ENCODE assay signal across 8 cellular contexts in the genomic region with DNA sequence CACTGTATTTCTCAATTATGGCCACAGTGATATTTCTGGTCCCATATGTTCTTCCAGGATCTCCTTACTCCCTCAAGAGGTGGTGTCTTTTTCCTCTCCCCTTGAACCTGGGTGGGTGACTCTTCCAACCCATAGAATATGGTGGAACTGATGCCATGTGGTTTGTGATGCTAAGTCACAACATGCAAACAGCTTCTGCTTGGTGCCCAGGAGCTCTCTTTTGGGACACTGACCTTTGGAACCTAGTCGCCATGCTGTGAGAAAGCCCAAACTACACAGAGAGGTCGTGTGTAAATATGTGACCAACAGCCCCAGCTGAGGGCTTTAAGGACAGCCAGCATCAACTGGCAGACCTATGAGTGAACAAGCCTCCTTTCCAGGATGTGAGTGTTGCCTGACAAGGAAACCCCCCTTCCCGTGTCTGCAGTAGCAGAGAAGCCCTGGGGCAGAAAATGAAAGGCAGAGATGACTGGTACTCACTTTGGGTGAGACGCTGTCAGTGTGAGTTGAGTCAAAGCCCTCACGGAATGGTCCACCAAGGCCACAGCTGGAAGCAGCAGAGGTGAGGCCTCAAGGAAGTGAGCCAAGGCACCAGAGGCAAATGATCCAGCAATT.
DNase-seq lines count a peak whose midpoint lies in the region; ATAC-seq and TF ChIP-seq lines count a peak whose summit lies in the region.

No MANE protein-coding gene starts in this region.

- peak overlapping the region; percentile 72 for H3K27ac Mint-ChIP-seq in activated CD4-positive, alpha-beta memory T cell treated with anti-CD3 and anti-CD28 coated beads, Interleukin-2, amount 10 ng/mL, durations not matched to agents 7 days and 5 days

- H3K36me3 ChIP-seq in psoas muscle (ENCODE audit: insufficient read depth in 1 of 2, low read depth in 1 of 2) = no peaks in the 10 kb centered on the region

- CTCF ChIA-PET in activated CD4-positive, alpha-beta memory T cell treated with anti-CD3 and anti-CD28 coated beads, Interleukin-2, amount 10 ng/mL, durations not matched to agents 7 days and 5 days (lab: Charles Lee) = interaction anchor here (1.3 kb wide), 1 partner anchor 17 kb away, joined by 4 read pairs; no protein-coding TSS in a partner anchor

- no peak for TF ChIP-seq CTCF in psoas muscle (IDR thresholded peaks at IDR 0.05)

- peak; percentile 75 for DNase-seq in activated CD4-positive, alpha-beta memory T cell treated with anti-CD3 and anti-CD28 coated beads, Interleukin-2, amount 10 ng/mL, durations not matched to agents 7 days and 5 days
- peak; percentile 32 to 36 for DNase-seq in stimulated activated CD8-positive, alpha-beta memory T cell treated with anti-CD3 and anti-CD28 coated beads, Interleukin-2, amount 100 ng/mL, for 48 hours (ENCODE audit: low read depth in 2 of 2)
- DNase-seq in NCI-H1930 (lab: John Stamatoyannopoulos, UW) (no peak), psoas muscle (no peak), LoVo (ENCODE audit: low spot score) (no peak)

- no peak overlapping the region for H3K4me3 ChIP-seq in psoas muscle

- H3K9me3 ChIP-seq in psoas muscle = no peaks in the 10 kb centered on the region

- 70 to 90% (median 80%) methylated on average over 5 of the region's 5 CpGs for WGBS in psoas muscle, 3 donors

- ATAC-seq in GM19372 (IDR thresholded peaks at IDR 0.05; ENCODE audit: low read depth, unreplicated experiment) (peak; percentile 77), HG03025 (IDR thresholded peaks at IDR 0.05; ENCODE audit: low FRiP score, unreplicated experiment) (peak; percentile 83), psoas muscle (no peak), SK-N-SH treated with all-trans-retinoic acid at 6 μM for 48 hours (no peak)

- peaks cover 0 to 11% (median 0%) of the 10 kb centered on the region in 3 donors for H3K27me3 ChIP-seq in psoas muscle (ENCODE audit: insufficient read depth in 3 of 3, low read length in 2 of 3)

- no peak overlapping the region for H3K4me3 Mint-ChIP-seq in activated CD4-positive, alpha-beta memory T cell treated with anti-CD3 and anti-CD28 coated beads, Interleukin-2, amount 10 ng/mL, durations not matched to agents 7 days and 5 days

- H3K4me1 Mint-ChIP-seq in activated CD4-positive, alpha-beta memory T cell treated with anti-CD3 and anti-CD28 coated beads, Interleukin-2, amount 10 ng/mL, durations not matched to agents 7 days and 5 days = peaks cover 50% of the 10 kb centered on the region

- POLR2A ChIA-PET in activated CD4-positive, alpha-beta memory T cell treated with anti-CD3 and anti-CD28 coated beads, Interleukin-2, amount 10 ng/mL, durations not matched to agents 7 days and 5 days (lab: Charles Lee) = interaction anchor here (1.0 to 2.4 kb wide), 8 partner anchors 9 to 231 kb away, joined by 3 to 22 read pairs (median 3); a partner anchor contains a TSS

- no peaks in the 10 kb centered on the region for H3K9me3 Mint-ChIP-seq in activated CD4-positive, alpha-beta memory T cell treated with anti-CD3 and anti-CD28 coated beads, Interleukin-2, amount 10 ng/mL, durations not matched to agents 7 days and 5 days

- H3K27me3 Mint-ChIP-seq in activated CD4-positive, alpha-beta memory T cell treated with anti-CD3 and anti-CD28 coated beads, Interleukin-2, amount 10 ng/mL, durations not matched to agents 7 days and 5 days = no peaks in the 10 kb centered on the region

- H3K4me1 ChIP-seq in psoas muscle = no peaks in the 10 kb centered on the region

- no peak overlapping the region for H3K27ac ChIP-seq in psoas muscle

- H3K36me3 Mint-ChIP-seq in activated CD4-positive, alpha-beta memory T cell treated with anti-CD3 and anti-CD28 coated beads, Interleukin-2, amount 10 ng/mL, durations not matched to agents 7 days and 5 days (ENCODE audit: low read depth) = peaks cover 3% of the 10 kb centered on the region

- intact Hi-C loops in psoas muscle (cut with DNase I) = no loop called here

TF ChIP-seq in SK-N-SH treated with all-trans-retinoic acid at 6 μM for 48 hours, 23 proteins besides CTCF, POLR2A, EP300 and RAD21:
- TF ChIP-seq RARB (CRISPR knock-in tag; IDR thresholded peaks at IDR 0.05) (no peak), ZNF8 (CRISPR knock-in tag; IDR thresholded peaks at IDR 0.05) (no peak), OSR1 (CRISPR knock-in tag; IDR thresholded peaks at IDR 0.05) (no peak), ZFP30 (CRISPR knock-in tag; IDR thresholded peaks at IDR 0.05) (no peak), ESRRG (CRISPR knock-in tag; IDR thresholded peaks at IDR 0.05) (no peak), PPARA (CRISPR knock-in tag; IDR thresholded peaks at IDR 0.05; ENCODE audit: borderline replicate concordance) (no peak), ZNF70 (CRISPR knock-in tag; IDR thresholded peaks at IDR 0.05) (no peak)
- TF ChIP-seq, protein P1, sequence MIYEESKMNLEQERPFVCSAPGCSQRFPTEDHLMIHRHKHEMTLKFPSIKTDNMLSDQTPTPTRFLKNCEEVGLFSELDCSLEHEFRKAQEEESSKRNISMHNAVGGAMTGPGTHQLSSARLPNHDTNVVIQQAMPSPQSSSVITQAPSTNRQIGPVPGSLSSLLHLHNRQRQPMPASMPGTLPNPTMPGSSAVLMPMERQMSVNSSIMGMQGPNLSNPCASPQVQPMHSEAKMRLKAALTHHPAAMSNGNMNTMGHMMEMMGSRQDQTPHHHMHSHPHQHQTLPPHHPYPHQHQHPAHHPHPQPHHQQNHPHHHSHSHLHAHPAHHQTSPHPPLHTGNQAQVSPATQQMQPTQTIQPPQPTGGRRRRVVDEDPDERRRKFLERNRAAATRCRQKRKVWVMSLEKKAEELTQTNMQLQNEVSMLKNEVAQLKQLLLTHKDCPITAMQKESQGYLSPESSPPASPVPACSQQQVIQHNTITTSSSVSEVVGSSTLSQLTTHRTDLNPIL (CRISPR knock-in tag; IDR thresholded peaks at IDR 0.05; ENCODE audit: low read depth) = no peak
- TF ChIP-seq, protein P2, sequence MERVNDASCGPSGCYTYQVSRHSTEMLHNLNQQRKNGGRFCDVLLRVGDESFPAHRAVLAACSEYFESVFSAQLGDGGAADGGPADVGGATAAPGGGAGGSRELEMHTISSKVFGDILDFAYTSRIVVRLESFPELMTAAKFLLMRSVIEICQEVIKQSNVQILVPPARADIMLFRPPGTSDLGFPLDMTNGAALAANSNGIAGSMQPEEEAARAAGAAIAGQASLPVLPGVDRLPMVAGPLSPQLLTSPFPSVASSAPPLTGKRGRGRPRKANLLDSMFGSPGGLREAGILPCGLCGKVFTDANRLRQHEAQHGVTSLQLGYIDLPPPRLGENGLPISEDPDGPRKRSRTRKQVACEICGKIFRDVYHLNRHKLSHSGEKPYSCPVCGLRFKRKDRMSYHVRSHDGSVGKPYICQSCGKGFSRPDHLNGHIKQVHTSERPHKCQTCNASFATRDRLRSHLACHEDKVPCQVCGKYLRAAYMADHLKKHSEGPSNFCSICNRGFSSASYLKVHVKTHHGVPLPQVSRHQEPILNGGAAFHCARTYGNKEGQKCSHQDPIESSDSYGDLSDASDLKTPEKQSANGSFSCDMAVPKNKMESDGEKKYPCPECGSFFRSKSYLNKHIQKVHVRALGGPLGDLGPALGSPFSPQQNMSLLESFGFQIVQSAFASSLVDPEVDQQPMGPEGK (CRISPR knock-in tag; IDR thresholded peaks at IDR 0.05; ENCODE audit: borderline replicate concordance) = no peak

Comparison
In these comparisons a context has a peak if more than half of its experiments do, and no peak if none do; other contexts are left out.
1. ATAC-seq: peak in GM19372 (single experiment) and HG03025 (single experiment); none in psoas muscle (0 of 4) and SK-N-SH treated with all-trans-retinoic acid at 6 μM for 48 hours (single experiment).
2. DNase-seq: peak in activated CD4-positive, alpha-beta memory T cell treated with anti-CD3 and anti-CD28 coated beads, Interleukin-2, amount 10 ng/mL, durations not matched to agents 7 days and 5 days (single experiment) and stimulated activated CD8-positive, alpha-beta memory T cell treated with anti-CD3 and anti-CD28 coated beads, Interleukin-2, amount 100 ng/mL, for 48 hours (2 of 2); none in NCI-H1930 (0 of 2), psoas muscle (0 of 2) and LoVo (single experiment).